Comparison of ENCODE assay signal across 1 cellular context in genomic region chr17:28744104-28744801, GRCh38.
A peak's percentile ranks its signal among the peaks of the same experiment; 100 is the strongest.
TF ChIP-seq lines count a peak whose summit lies in the region.

No MANE protein-coding gene starts in this region.

TF ChIP-seq in K562, 482 proteins besides CTCF, POLR2A, EP300 and RAD21 (continued from another document and continues in another):
- peak; percentile 61 for TF ChIP-seq SUPT5H (IDR thresholded peaks at IDR 0.05)
- no peak for TF ChIP-seq ZNF121 (CRISPR knock-in tag; conservative IDR thresholded peaks at IDR 0.05)
- TF ChIP-seq MEF2A (IDR thresholded peaks at IDR 0.05; ENCODE audit: control insufficient read depth, low read depth, low read length) = no peak
- TF ChIP-seq CBX3 (IDR thresholded peaks at IDR 0.05; ENCODE audit: borderline replicate concordance in 1 of 2, low read length in 2 of 2) = peak in 1 of 2 experiments; percentile 61; a peak in 1 of 3 replicates
- TF ChIP-seq PHF8 (IDR thresholded peaks at IDR 0.05; ENCODE audit: borderline replicate concordance, low read length) = peak; percentile 80
- no peak for TF ChIP-seq ELK3 (CRISPR knock-in tag; IDR thresholded peaks at IDR 0.05)
- TF ChIP-seq E2F4 (CRISPR knock-in tag; IDR thresholded peaks at IDR 0.05; ENCODE audit: low read depth) = peak; percentile 53; the same call in 1 of the 2 replicates
- TF ChIP-seq MCM7 (IDR thresholded peaks at IDR 0.05) = no peak
- TF ChIP-seq ZBTB33 (CRISPR knock-in tag; IDR thresholded peaks at IDR 0.05) = peak; percentile 67
- TF ChIP-seq CREB3L1 (IDR thresholded peaks at IDR 0.05; ENCODE audit: borderline replicate concordance, low read depth) = no peak
- no peak for TF ChIP-seq CCNT2 (IDR thresholded peaks at IDR 0.05; ENCODE audit: borderline replicate concordance, extremely low read depth, insufficient read length, low read depth, low read length)
- no peak for TF ChIP-seq YBX1 (IDR thresholded peaks at IDR 0.05)
- TF ChIP-seq VEZF1 (CRISPR knock-in tag; IDR thresholded peaks at IDR 0.05) = peak; percentile 92
- TF ChIP-seq ARID3B (CRISPR knock-in tag; IDR thresholded peaks at IDR 0.05; ENCODE audit: borderline replicate concordance) = no peak
- TF ChIP-seq RNF2 (IDR thresholded peaks at IDR 0.05) = 0 out of 2 replicates have a peak, but pooled peaks have one; percentile 7
- no peak for TF ChIP-seq SNIP1 (IDR thresholded peaks at IDR 0.05; ENCODE audit: low read depth)
- no peak; the same call in 1 of the 2 replicates for TF ChIP-seq CGGBP1 (CRISPR knock-in tag; IDR thresholded peaks at IDR 0.05)
- TF ChIP-seq CREB1 (IDR thresholded peaks at IDR 0.05) = peak; percentile 96
- peak; percentile 95 for TF ChIP-seq CREB1 (CRISPR knock-in tag; IDR thresholded peaks at IDR 0.05)
- no peak for TF ChIP-seq SMARCA5 (IDR thresholded peaks at IDR 0.05)
- TF ChIP-seq ZNF586 (CRISPR knock-in tag; conservative IDR thresholded peaks at IDR 0.05) = no peak
- TF ChIP-seq CHD4 (IDR thresholded peaks at IDR 0.05; ENCODE audit: insufficient read depth, insufficient replicate concordance, low read depth, low read length, poor library complexity, severe bottlenecking) = no peak
- no peak for TF ChIP-seq KAT8 (IDR thresholded peaks at IDR 0.05; ENCODE audit: low read depth)
- TF ChIP-seq RREB1 (CRISPR knock-in tag; IDR thresholded peaks at IDR 0.05) = no peak
- TF ChIP-seq POLR3G (IDR thresholded peaks at IDR 0.05; ENCODE audit: extremely low read depth, insufficient read length, insufficient replicate concordance) = no peak
- TF ChIP-seq REST (CRISPR knock-in tag; IDR thresholded peaks at IDR 0.05; ENCODE audit: low read depth) = no peak; the same call in 1 of the 2 replicates
- TF ChIP-seq PTTG1 (tag; IDR thresholded peaks at IDR 0.05; ENCODE audit: low read depth) = no peak
- no peak for TF ChIP-seq THAP7 (CRISPR knock-in tag; IDR thresholded peaks at IDR 0.05)
- TF ChIP-seq BRCA1 (IDR thresholded peaks at IDR 0.05) = no peak
- no peak for TF ChIP-seq BRCA1 (CRISPR knock-in tag; IDR thresholded peaks at IDR 0.05)
- TF ChIP-seq CHCHD3 (CRISPR knock-in tag; IDR thresholded peaks at IDR 0.05) = no peak
- no peak; the same call in 1 of the 2 replicates for TF ChIP-seq DMBX1 (CRISPR knock-in tag; IDR thresholded peaks at IDR 0.05; ENCODE audit: borderline replicate concordance)
- no peak for TF ChIP-seq NR4A1 (CRISPR knock-in tag; IDR thresholded peaks at IDR 0.05)
- TF ChIP-seq NR4A1 (tag; IDR thresholded peaks at IDR 0.05) = no peak
- no peak for TF ChIP-seq ZNF184 (CRISPR knock-in tag; IDR thresholded peaks at IDR 0.05)
- TF ChIP-seq PTBP1 (IDR thresholded peaks at IDR 0.05; ENCODE audit: low read depth, low read length) = no peak
- TF ChIP-seq POLR2B (IDR thresholded peaks at IDR 0.05; ENCODE audit: low read depth, partially characterized antibody) = no peak
- TF ChIP-seq ZFPM2 (CRISPR knock-in tag; IDR thresholded peaks at IDR 0.05) = no peak
- TF ChIP-seq HCFC1 (IDR thresholded peaks at IDR 0.05; ENCODE audit: low read depth, low read length) = no peak; the same call in 1 of the 2 replicates
- TF ChIP-seq IRF1 (CRISPR knock-in tag; IDR thresholded peaks at IDR 0.05; ENCODE audit: borderline replicate concordance) = no peak
- TF ChIP-seq HNRNPUL1 (IDR thresholded peaks at IDR 0.05; ENCODE audit: low read length) = no peak
